In genomic region chr15:69604050-69604378, GRCh38 we compare ENCODE assay signal across 9 cellular contexts.
DNase-seq lines count a peak whose midpoint lies in the region; ATAC-seq and TF ChIP-seq lines count a peak whose summit lies in the region.
"Had no signal": no experiment of that assay in that cellular context is flagged by ENCODE, and none has a peak within 500 bp of the region (broad histone marks: within the 10 kb centered on the region; RNA-seq: fewer than 3 reads in every experiment).

No MANE protein-coding gene starts in this region.

- H3K4me2 ChIP-seq in osteoblast (ENCODE audit: insufficient read depth, low read length): no peak overlapping the region

- ATAC-seq in mucosa of descending colon: peak; percentile 93

- no peaks in the 10 kb centered on the region for H3K36me3 ChIP-seq in mucosa of descending colon (ENCODE audit: low read depth)
- H3K36me3 ChIP-seq in osteoblast (ENCODE audit: insufficient read depth, low read length): no peaks in the 10 kb centered on the region

- H3K27me3 ChIP-seq in osteoblast (ENCODE audit: insufficient read depth, low read length): peaks cover 52% of the 10 kb centered on the region

- H3K4me3 ChIP-seq in mucosa of descending colon (no peak overlapping the region), osteoblast (ENCODE audit: insufficient read depth, low read length) (no peak overlapping the region), coronary artery (no peak overlapping the region)

- H3K4me1 ChIP-seq in mucosa of descending colon (ENCODE audit: low read depth): peaks cover 6% of the 10 kb centered on the region
- H3K4me1 ChIP-seq in osteoblast (ENCODE audit: insufficient read depth, low read length): no peaks in the 10 kb centered on the region

- H4K20me1 ChIP-seq in osteoblast (ENCODE audit: insufficient read depth, low read length): no peaks in the 10 kb centered on the region

- no peaks in the 10 kb centered on the region for H3K79me2 ChIP-seq in osteoblast (ENCODE audit: insufficient read depth, low read length)

- TF ChIP-seq CTCF in GM12872 (IDR thresholded peaks at IDR 0.05; ENCODE audit: insufficient read depth, low read depth, low read length) (0 out of 3 replicates have a peak, but pooled peaks have one; percentile 7), mucosa of descending colon (IDR thresholded peaks at IDR 0.05) (no peak), osteoblast (IDR thresholded peaks at IDR 0.05; ENCODE audit: extremely low read depth, low read depth, low read length) (no peak), coronary artery (IDR thresholded peaks at IDR 0.05) (no peak)

- DNase-seq in NCI-H1092 (lab: John Stamatoyannopoulos, UW): peak; percentile 19
- DNase-seq in SW480 (ENCODE audit: low spot score): peak; percentile 85
- DNase-seq in mucosa of descending colon: peak in 2 of 3 donors; percentile 46 to 65
- DNase-seq in activated naive CD4-positive, alpha-beta T cell treated with anti-CD3 and anti-CD28 coated beads, Interleukin-2, amount 50 U/mL, for 16 hours: no peak
- no peak for DNase-seq in osteoblast (ENCODE audit: insufficient read length, low spot score, missing footprints)
- no peak for DNase-seq in coronary artery (ENCODE audit: low spot score)
- DNase-seq: activated CD4-positive, alpha-beta T cell treated with anti-CD3 and anti-CD28 coated beads for 4 hours; aorta had no signal

- no peak overlapping the region for H2AFZ ChIP-seq in osteoblast (ENCODE audit: low read length)

- H3K9me3 ChIP-seq in mucosa of descending colon: no peaks in the 10 kb centered on the region
- no peaks in the 10 kb centered on the region for H3K9me3 ChIP-seq in osteoblast (ENCODE audit: low read depth, low read length)

- H3K27ac ChIP-seq in osteoblast (ENCODE audit: low read depth, low read length) (no peak overlapping the region), coronary artery (no peak overlapping the region)

- intact Hi-C loops in mucosa of descending colon (cut with DNase I, micrococcal nuclease): no loop called here

Comparison
In these comparisons a context has a peak if more than half of its experiments do, and no peak if none do; other contexts are left out.
1. DNase-seq: peak in NCI-H1092 (single experiment), SW480 (single experiment) and mucosa of descending colon (2 of 3); none in activated naive CD4-positive, alpha-beta T cell treated with anti-CD3 and anti-CD28 coated beads, Interleukin-2, amount 50 U/mL, for 16 hours (single experiment), osteoblast (single experiment) and coronary artery (single experiment).